In genomic region chr18:13112982-13113381, GRCh38 we compare ENCODE assay signal across 8 cellular contexts.
DNase-seq lines count a peak whose midpoint lies in the region; ATAC-seq, FAIRE-seq and TF ChIP-seq lines count a peak whose summit lies in the region.

No MANE protein-coding gene starts in this region.

- H3K4me1 ChIP-seq in A549 (no peaks in the 10 kb centered on the region), astrocyte (ENCODE audit: insufficient read depth, low read length) (no peaks in the 10 kb centered on the region), tibial nerve (no peaks in the 10 kb centered on the region)

- no peaks in the 10 kb centered on the region for H3K9me3 Mint-ChIP-seq in astrocyte (ENCODE audit: unreplicated experiment)

- H3K4me2 ChIP-seq in A549 (no peak overlapping the region), astrocyte (ENCODE audit: low read length) (no peak overlapping the region)

- POLR2A ChIA-PET in A549 (lab: Yijun Ruan, JAX), result no interaction called here

- peak in 1 of 2 experiments; percentile 54 for DNase-seq in A549 (ENCODE audit: low read depth in 1 of 2, low spot score in 1 of 2)
- DNase-seq in HT-29 (ENCODE audit: low spot score), result peak; percentile 59
- peak; percentile 50 for DNase-seq in astrocyte (ENCODE audit: low read depth)
- peak; percentile 30 for DNase-seq in iPS DF 4.7 (ENCODE audit: extremely low read depth, low spot score)
- DNase-seq in tibial nerve (ENCODE audit: low spot score in 2 of 2), result no peak
- no peak for DNase-seq in activated CD8-positive, alpha-beta memory T cell treated with anti-CD3 and anti-CD28 coated beads for 24 hours

- H3K36me3 Mint-ChIP-seq in astrocyte (ENCODE audit: low read depth, unreplicated experiment), result peaks cover 10% of the 10 kb centered on the region

- TF ChIP-seq POLR2A in A549 (IDR thresholded peaks at IDR 0.05; ENCODE audit: low read length) (no peak), tibial nerve (IDR thresholded peaks at IDR 0.05) (no peak)

- H3K27me3 ChIP-seq in astrocyte (ENCODE audit: insufficient read depth, low read length) (no peaks in the 10 kb centered on the region), tibial nerve (no peaks in the 10 kb centered on the region)

- H2AFZ ChIP-seq in astrocyte (ENCODE audit: low read depth, low read length), result no peak overlapping the region

- no peak overlapping the region for H3K9ac ChIP-seq in astrocyte (ENCODE audit: low read length)

- ATAC-seq in A549, result peak; percentile 89 to 93
- no peak for ATAC-seq in HG03432 (IDR thresholded peaks at IDR 0.05; ENCODE audit: unreplicated experiment)
- ATAC-seq in GM19452 (IDR thresholded peaks at IDR 0.05; ENCODE audit: unreplicated experiment), result no peak

- H3K36me3 ChIP-seq in astrocyte (ENCODE audit: insufficient read depth, low read length), result peaks cover 23% of the 10 kb centered on the region
- peaks cover 0 to 76% (median 9%) of the 10 kb centered on the region in 3 donors for H3K36me3 ChIP-seq in tibial nerve

- H3K27ac ChIP-seq in A549 (no peak overlapping the region), astrocyte (ENCODE audit: low read depth, low read length) (no peak overlapping the region), tibial nerve (no peak overlapping the region)

- CTCF ChIA-PET in A549 (lab: Yijun Ruan, JAX), result interaction anchor here (0.9 to 1.3 kb wide), 4 partner anchors 10 to 520 kb away, joined by 3 to 4 read pairs (median 4); no protein-coding TSS in a partner anchor

- no peaks in the 10 kb centered on the region for H3K79me2 ChIP-seq in astrocyte (ENCODE audit: insufficient read depth, low read length)

- no peak overlapping the region for H3K27ac Mint-ChIP-seq in astrocyte (ENCODE audit: unreplicated experiment)

- H3K4me3 Mint-ChIP-seq in astrocyte (ENCODE audit: unreplicated experiment), result no peak overlapping the region

- H3K27me3 Mint-ChIP-seq in astrocyte (ENCODE audit: low read depth, unreplicated experiment), result no peaks in the 10 kb centered on the region

- no peaks in the 10 kb centered on the region for H4K20me1 ChIP-seq in astrocyte (ENCODE audit: insufficient read depth, low read length)

- 70% methylated on average over 8 of the region's 8 CpGs for WGBS in A549 (ENCODE audit: missing lambda C conversion rate)
- 25 to 28% methylated on average over 8 of the region's 8 CpGs for WGBS in tibial nerve, 2 donors

- H3K4me1 Mint-ChIP-seq in astrocyte (ENCODE audit: low read depth, unreplicated experiment), result peaks cover 9% of the 10 kb centered on the region

- TF ChIP-seq EP300 in A549 (IDR thresholded peaks at IDR 0.05) (no peak), tibial nerve (IDR thresholded peaks at IDR 0.05) (no peak)

- FAIRE-seq in A549 (lab: Jason Lieb, UNC) (no peak), astrocyte (lab: Jason Lieb, UNC) (no peak)

- TF ChIP-seq CTCF in A549 (IDR thresholded peaks at IDR 0.05) (no peak), astrocyte (IDR thresholded peaks at IDR 0.05; ENCODE audit: insufficient read depth, low read depth, low read length) (peak; percentile 54), tibial nerve (IDR thresholded peaks at IDR 0.05) (peak in 4 of 5 experiments; percentile 10 to 24 (median 18))

- no peaks in the 10 kb centered on the region for H3K9me3 ChIP-seq in A549
- no peaks in the 10 kb centered on the region for H3K9me3 ChIP-seq in astrocyte (ENCODE audit: insufficient read depth, low read depth, low read length)
- no peaks in the 10 kb centered on the region for H3K9me3 ChIP-seq in tibial nerve

- TF ChIP-seq RAD21 in A549 (conservative IDR thresholded peaks at IDR 0.05 in 1 of 2, IDR thresholded peaks at IDR 0.05 in 1 of 2), result peak; percentile 24 to 25; a peak in 3 of 5 replicates

- H3K4me3 ChIP-seq in A549 (no peak overlapping the region), astrocyte (ENCODE audit: insufficient read depth, low read depth, low read length) (no peak overlapping the region), tibial nerve (no peak overlapping the region)

TF ChIP-seq in A549, 52 proteins besides CTCF, POLR2A, EP300 and RAD21:
- TF ChIP-seq CHD4 (IDR thresholded peaks at IDR 0.05; ENCODE audit: borderline replicate concordance) (no peak), MAFK (IDR thresholded peaks at IDR 0.05; ENCODE audit: partially characterized antibody) (no peak), BCL3 (IDR thresholded peaks at IDR 0.05) (no peak), ZSCAN20 (CRISPR knock-in tag; IDR thresholded peaks at IDR 0.05) (no peak), RCOR1 (IDR thresholded peaks at IDR 0.05; ENCODE audit: low read depth, low read length) (no peak), TP53 (CRISPR knock-in tag; IDR thresholded peaks at IDR 0.05) (no peak), SMC3 (IDR thresholded peaks at IDR 0.05) (no peak), KDM5A (IDR thresholded peaks at IDR 0.05) (no peak), HOXB5 (CRISPR knock-in tag; IDR thresholded peaks at IDR 0.05) (no peak), CBX8 (IDR thresholded peaks at IDR 0.05) (no peak)

Comparison
In these comparisons a context has a peak if more than half of its experiments do, and no peak if none do; other contexts are left out.
1. ATAC-seq: peak in A549 (2 of 2); none in HG03432 (single experiment) and GM19452 (single experiment).
2. DNase-seq: peak in HT-29 (single experiment), astrocyte (single experiment) and iPS DF 4.7 (single experiment); none in tibial nerve (0 of 2) and activated CD8-positive, alpha-beta memory T cell treated with anti-CD3 and anti-CD28 coated beads for 24 hours (single experiment).